In genomic region chr5:79750611-79751510, GRCh38 we compare ENCODE assay signal across 15 cellular contexts.
"Had no signal": no experiment of that assay in that cellular context is flagged by ENCODE, and none has a peak within 500 bp of the region (broad histone marks: within the 10 kb centered on the region; RNA-seq: fewer than 3 reads in every experiment).

No MANE protein-coding gene starts in this region.

- DNase-seq: activated CD4-positive, alpha-beta T cell treated with anti-CD3 and anti-CD28 coated beads for 36 hours; activated CD8-positive, alpha-beta T cell treated with anti-CD3 and anti-CD28 coated beads, Interleukin-2, amount 10 ng/mL, durations not matched to agents 7 days and 5 days; activated naive CD4-positive, alpha-beta T cell treated with Interleukin-2 at 50 U/mL for 16 hours; central memory CD4-positive, alpha-beta T cell; effector memory CD8-positive, alpha-beta T cell; erythroblast; glutamatergic neuron; mesendoderm; retina; T-cell; T1000; thyroid gland had no signal

- H3K9me3 ChIP-seq: thyroid gland had no signal

- H3K36me3 ChIP-seq: thyroid gland had no signal

- H3K27ac ChIP-seq: parathyroid adenoma, thyroid gland, VCaP had no signal

- H3K4me3 ChIP-seq: smooth muscle cell, thyroid gland had no signal

- H3K27me3 ChIP-seq: thyroid gland had no signal

- ATAC-seq: activated CD4-positive, alpha-beta T cell treated with anti-CD3 and anti-CD28 coated beads for 36 hours; activated CD8-positive, alpha-beta T cell treated with anti-CD3 and anti-CD28 coated beads, Interleukin-2, amount 10 ng/mL, durations not matched to agents 7 days and 5 days; effector memory CD8-positive, alpha-beta T cell; T-cell had no signal

- H3K4me1 ChIP-seq: parathyroid adenoma, thyroid gland had no signal
